ENCODE assay signal across 1 cellular context in the genomic region with DNA sequence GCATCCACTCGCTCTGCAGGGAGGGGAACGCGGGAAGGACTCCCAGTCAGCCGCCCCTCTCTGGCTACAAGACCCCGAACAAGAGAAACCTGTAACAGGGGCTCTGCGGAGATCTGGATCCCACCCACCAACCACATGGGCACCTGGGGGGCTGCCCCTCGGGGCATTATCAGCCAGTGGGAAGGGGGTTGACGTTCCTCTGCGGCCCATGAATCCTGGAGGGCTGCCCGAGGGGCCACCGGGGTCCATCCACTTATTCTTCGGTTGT.
TF ChIP-seq lines count a peak whose summit lies in the region.

No MANE protein-coding gene starts in this region.

TF ChIP-seq in endothelial cell of umbilical vein, 7 proteins besides CTCF, POLR2A, EP300 and RAD21:
- TF ChIP-seq GATA2 (IDR thresholded peaks at IDR 0.05; ENCODE audit: insufficient read depth, insufficient read length, low read depth, low read length): no peak
- no peak for TF ChIP-seq POLR2AphosphoS5 (IDR thresholded peaks at IDR 0.05; ENCODE audit: insufficient read depth, low read depth, low read length)
- no peak for TF ChIP-seq FOS (IDR thresholded peaks at IDR 0.05; ENCODE audit: borderline replicate concordance, insufficient read depth, low read length)
- no peak for TF ChIP-seq EZH2 (IDR thresholded peaks at IDR 0.05; ENCODE audit: borderline replicate concordance, low read depth, low read length, severe bottlenecking)
- TF ChIP-seq, protein P1, sequence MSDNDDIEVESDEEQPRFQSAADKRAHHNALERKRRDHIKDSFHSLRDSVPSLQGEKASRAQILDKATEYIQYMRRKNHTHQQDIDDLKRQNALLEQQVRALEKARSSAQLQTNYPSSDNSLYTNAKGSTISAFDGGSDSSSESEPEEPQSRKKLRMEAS (IDR thresholded peaks at IDR 0.05; ENCODE audit: insufficient read depth, insufficient read length): no peak
- no peak for TF ChIP-seq JUN (IDR thresholded peaks at IDR 0.05; ENCODE audit: borderline replicate concordance, insufficient read depth, insufficient read length, low read depth)
- TF ChIP-seq MYC (IDR thresholded peaks at IDR 0.05; ENCODE audit: low read depth, low read length): no peak
